Comparison of ENCODE assay signal across 2 cellular contexts in the genomic region with DNA sequence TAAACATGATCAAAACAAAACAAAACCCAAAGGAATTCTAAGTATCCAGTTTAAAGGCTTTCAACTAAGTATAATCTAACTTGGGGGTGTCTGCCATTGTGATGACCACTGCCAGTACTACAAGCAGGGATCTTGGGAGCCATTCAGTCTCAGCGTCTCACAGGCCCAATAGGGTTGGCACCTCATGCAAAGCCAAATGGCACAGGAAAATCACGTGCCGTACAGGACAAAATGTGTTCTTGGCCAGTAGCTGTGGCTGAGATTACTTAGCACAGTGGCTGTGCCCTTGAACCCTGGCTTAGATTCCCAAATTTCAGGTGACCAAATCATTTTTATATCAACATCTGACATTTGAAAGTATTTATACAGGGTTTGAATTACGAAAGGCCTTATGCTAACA.
TF ChIP-seq lines count a peak whose summit lies in the region.

No MANE protein-coding gene starts in this region.

TF ChIP-seq in HepG2, 621 proteins besides CTCF, POLR2A, EP300 and RAD21:
- no peak for TF ChIP-seq ZSCAN20 (CRISPR knock-in tag; IDR thresholded peaks at IDR 0.05; ENCODE audit: borderline replicate concordance)
- TF ChIP-seq ZNF160 (CRISPR knock-in tag; IDR thresholded peaks at IDR 0.05), result no peak
- peak; percentile 47 for TF ChIP-seq RBM22 (optimal IDR thresholded peaks at IDR 0.05; ENCODE audit: low read length)

TF ChIP-seq in HEK293T, 16 proteins besides CTCF, POLR2A, EP300 and RAD21:
- TF ChIP-seq L3MBTL2 (conservative IDR thresholded peaks at IDR 0.05) (no peak), BHLHE40 (IDR thresholded peaks at IDR 0.05; ENCODE audit: borderline replicate concordance) (no peak), SUZ12 (IDR thresholded peaks at IDR 0.05) (no peak), SP1 (IDR thresholded peaks at IDR 0.05) (no peak), ELF4 (IDR thresholded peaks at IDR 0.05) (no peak)
- TF ChIP-seq, protein P1, sequence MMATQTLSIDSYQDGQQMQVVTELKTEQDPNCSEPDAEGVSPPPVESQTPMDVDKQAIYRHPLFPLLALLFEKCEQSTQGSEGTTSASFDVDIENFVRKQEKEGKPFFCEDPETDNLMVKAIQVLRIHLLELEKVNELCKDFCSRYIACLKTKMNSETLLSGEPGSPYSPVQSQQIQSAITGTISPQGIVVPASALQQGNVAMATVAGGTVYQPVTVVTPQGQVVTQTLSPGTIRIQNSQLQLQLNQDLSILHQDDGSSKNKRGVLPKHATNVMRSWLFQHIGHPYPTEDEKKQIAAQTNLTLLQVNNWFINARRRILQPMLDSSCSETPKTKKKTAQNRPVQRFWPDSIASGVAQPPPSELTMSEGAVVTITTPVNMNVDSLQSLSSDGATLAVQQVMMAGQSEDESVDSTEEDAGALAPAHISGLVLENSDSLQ (IDR thresholded peaks at IDR 0.05), result no peak
